ENCODE assay signal across 10 cellular contexts in the genomic region with DNA sequence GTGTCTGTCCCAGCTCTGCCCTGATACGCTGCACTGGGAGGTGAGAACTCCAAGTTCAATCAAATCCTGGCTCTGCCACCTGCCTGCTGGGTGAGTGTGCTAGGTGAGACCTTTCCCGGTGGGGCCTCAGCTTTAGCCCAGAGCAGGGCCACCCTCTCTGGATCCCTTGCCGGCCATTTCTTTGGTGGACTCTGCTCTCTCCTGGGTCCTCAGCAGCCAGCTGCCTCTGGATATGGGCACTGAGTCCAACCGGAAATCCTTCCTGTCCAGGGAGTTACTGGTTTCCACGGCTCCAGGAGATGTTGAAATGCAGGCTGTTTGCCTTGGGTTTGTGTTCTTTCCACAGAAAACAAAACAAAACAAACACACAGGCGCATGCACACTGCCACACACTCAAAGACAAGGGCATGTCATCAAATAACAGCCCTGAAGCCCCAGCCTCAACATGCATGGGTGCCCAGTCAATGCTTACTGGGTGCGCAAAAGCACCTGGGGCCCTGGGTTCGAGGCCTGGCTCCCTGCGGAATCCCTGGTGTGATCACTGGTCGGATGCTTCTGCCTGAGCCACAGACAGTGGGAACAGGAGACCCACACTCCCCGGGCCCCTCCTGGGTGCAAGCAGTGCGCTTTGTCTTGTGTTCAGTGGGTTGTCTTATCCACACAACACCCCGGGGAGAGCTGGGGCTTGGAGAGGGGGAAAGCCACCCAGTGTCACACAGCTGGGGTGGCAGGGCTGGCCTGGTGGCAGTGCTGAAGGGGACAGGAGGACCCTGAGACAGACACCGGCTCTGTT. TPM values are rescaled to one million over a fixed set of nuclear protein-coding genes. Genes with fewer than 3 reads are reported as not detected.
DNase-seq lines count a peak whose midpoint lies in the region; ATAC-seq and TF ChIP-seq lines count a peak whose summit lies in the region.
"Had no signal": no experiment of that assay in that cellular context is flagged by ENCODE, and none has a peak within 500 bp of the region (broad histone marks: within the 10 kb centered on the region; RNA-seq: fewer than 3 reads in every experiment).

No MANE protein-coding gene starts in this region.

- no peak for TF ChIP-seq CTCF in natural killer cell (IDR thresholded peaks at IDR 0.05)
- no peak for TF ChIP-seq CTCF in endodermal cell (conservative IDR thresholded peaks at IDR 0.05)

- no peaks in the 10 kb centered on the region for H3K9me3 ChIP-seq in endodermal cell (ENCODE audit: control insufficient read depth, low read length)
- H3K9me3 ChIP-seq in mucosa of stomach (ENCODE audit: control insufficient read depth, low read length): no peaks in the 10 kb centered on the region
- no peaks in the 10 kb centered on the region for H3K9me3 ChIP-seq in aorta (ENCODE audit: control insufficient read depth, low read length)

- H3K27me3 ChIP-seq in endodermal cell (ENCODE audit: control insufficient read depth, insufficient read depth, low read length, poor library complexity, severe bottlenecking) (no peaks in the 10 kb centered on the region), mucosa of stomach (ENCODE audit: control insufficient read depth, insufficient read depth, low read length) (no peaks in the 10 kb centered on the region), aorta (ENCODE audit: control insufficient read depth in 1 of 2, insufficient read depth in 2 of 2, low read length in 1 of 2) (no peaks in the 10 kb centered on the region)

- WGBS in endodermal cell (ENCODE audit: insufficient coverage in 1 of 2, insufficient read length in 1 of 2), 2 experiments: 83 to 85% methylated on average over 10 to 14 of the region's 14 CpGs
- 56 to 59% methylated on average over 14 of the region's 14 CpGs for WGBS in aorta, 2 donors

- H3K9ac ChIP-seq in endodermal cell (ENCODE audit: extremely low read depth, low read length, poor library complexity, severe bottlenecking) (no peak overlapping the region), mucosa of stomach (ENCODE audit: low read length) (peak overlapping the region; percentile 24)

- H3K27ac Mint-ChIP-seq in natural killer cell: no peak overlapping the region
- no peak overlapping the region for H3K27ac Mint-ChIP-seq in natural killer cell treated with Interleukin-12 subunit alpha and Interleukin-12 subunit beta and Interleukin-15 and Interleukin-18, amount 100 ng/mL, for 72 hours
- H3K27ac Mint-ChIP-seq in endodermal cell: no peak overlapping the region
- H3K27ac Mint-ChIP-seq: activated T-helper 17 cell treated with anti-CD3 and anti-CD28 coated beads, Interleukin-2, amount 50 U/mL, for 72 hours had no signal

- H3K4me1 Mint-ChIP-seq in natural killer cell (no peaks in the 10 kb centered on the region), endodermal cell (peaks cover 2% of the 10 kb centered on the region)
- H3K4me1 Mint-ChIP-seq in natural killer cell treated with Interleukin-12 subunit alpha and Interleukin-12 subunit beta and Interleukin-15 and Interleukin-18, amount 100 ng/mL, for 72 hours (ENCODE audit: low read depth in 2 of 2): no peaks in the 10 kb centered on the region
- H3K4me1 Mint-ChIP-seq: activated T-helper 17 cell treated with anti-CD3 and anti-CD28 coated beads, Interleukin-2, amount 50 U/mL, for 72 hours had no signal

- H3K4me3 ChIP-seq in endodermal cell (ENCODE audit: low read length) (no peak overlapping the region), mucosa of stomach (ENCODE audit: low read length) (no peak overlapping the region), aorta (ENCODE audit: low read length in 2 of 2) (no peak overlapping the region)

- no peaks in the 10 kb centered on the region for H3K36me3 Mint-ChIP-seq in natural killer cell
- H3K36me3 Mint-ChIP-seq in natural killer cell treated with Interleukin-12 subunit alpha and Interleukin-12 subunit beta and Interleukin-15 and Interleukin-18, amount 100 ng/mL, for 72 hours: no peaks in the 10 kb centered on the region
- H3K36me3 Mint-ChIP-seq in endodermal cell (ENCODE audit: low read depth): no peaks in the 10 kb centered on the region

- H3K27ac ChIP-seq in endodermal cell (ENCODE audit: low read depth, low read length) (no peak overlapping the region), aorta (ENCODE audit: low read depth in 1 of 2, low read length in 2 of 2) (peak overlapping the region in 1 of 2 donors; percentile 25)
- H3K27ac ChIP-seq: RWPE1 had no signal

- H3K4me3 Mint-ChIP-seq in natural killer cell (no peak overlapping the region), endodermal cell (no peak overlapping the region)
- no peak overlapping the region for H3K4me3 Mint-ChIP-seq in natural killer cell treated with Interleukin-12 subunit alpha and Interleukin-12 subunit beta and Interleukin-15 and Interleukin-18, amount 100 ng/mL, for 72 hours
- H3K4me3 Mint-ChIP-seq: activated T-helper 17 cell treated with anti-CD3 and anti-CD28 coated beads, Interleukin-2, amount 50 U/mL, for 72 hours had no signal

- H3K36me3 ChIP-seq in endodermal cell (ENCODE audit: control insufficient read depth, insufficient read depth, low read length) (no peaks in the 10 kb centered on the region), mucosa of stomach (ENCODE audit: control insufficient read depth, insufficient read depth, low read length) (no peaks in the 10 kb centered on the region), aorta (ENCODE audit: control insufficient read depth in 1 of 2, insufficient read depth in 2 of 2, low read length in 1 of 2) (no peaks in the 10 kb centered on the region)

- intact Hi-C loops in natural killer cell (cut with micrococcal nuclease) (no loop called here), aorta (cut with DNase I) (no loop called here)

- H3K9me3 Mint-ChIP-seq in natural killer cell: no peaks in the 10 kb centered on the region
- no peaks in the 10 kb centered on the region for H3K9me3 Mint-ChIP-seq in natural killer cell treated with Interleukin-12 subunit alpha and Interleukin-12 subunit beta and Interleukin-15 and Interleukin-18, amount 100 ng/mL, for 72 hours
- no peaks in the 10 kb centered on the region for H3K9me3 Mint-ChIP-seq in endodermal cell
- H3K9me3 Mint-ChIP-seq: activated T-helper 17 cell treated with anti-CD3 and anti-CD28 coated beads, Interleukin-2, amount 50 U/mL, for 72 hours had no signal

- peaks cover 3% of the 10 kb centered on the region for H3K4me1 ChIP-seq in endodermal cell (ENCODE audit: control insufficient read depth, insufficient read depth, low read length)
- H3K4me1 ChIP-seq in mucosa of stomach (ENCODE audit: control insufficient read depth, insufficient read depth, low read length): peaks cover 28% of the 10 kb centered on the region
- no peaks in the 10 kb centered on the region for H3K4me1 ChIP-seq in aorta (ENCODE audit: control insufficient read depth in 1 of 2, insufficient read depth in 2 of 2, low read length in 2 of 2)

- DNase-seq in natural killer cell: peak; percentile 10
- DNase-seq in natural killer cell treated with Interleukin-12 subunit alpha and Interleukin-12 subunit beta and Interleukin-15 and Interleukin-18, amount 100 ng/mL, for 72 hours (ENCODE audit: low spot score): no peak
- peak; percentile 45 for DNase-seq in endodermal cell
- DNase-seq in aorta: peak in 1 of 2 donors; percentile 77
- DNase-seq in dermis blood vessel endothelial cell: no peak

- H3K27me3 Mint-ChIP-seq in natural killer cell (ENCODE audit: low read depth in 2 of 2) (no peaks in the 10 kb centered on the region), endodermal cell (ENCODE audit: insufficient read depth) (no peaks in the 10 kb centered on the region)
- no peaks in the 10 kb centered on the region for H3K27me3 Mint-ChIP-seq in natural killer cell treated with Interleukin-12 subunit alpha and Interleukin-12 subunit beta and Interleukin-15 and Interleukin-18, amount 100 ng/mL, for 72 hours
- H3K27me3 Mint-ChIP-seq: activated T-helper 17 cell treated with anti-CD3 and anti-CD28 coated beads, Interleukin-2, amount 50 U/mL, for 72 hours had no signal

- ATAC-seq in natural killer cell: no peak
- no peak for ATAC-seq in natural killer cell treated with Interleukin-12 subunit alpha and Interleukin-12 subunit beta and Interleukin-15 and Interleukin-18, amount 100 ng/mL, for 72 hours
- peak; percentile 75 for ATAC-seq in aorta (ENCODE audit: low FRiP score)
- ATAC-seq in HG03196 (IDR thresholded peaks at IDR 0.05; ENCODE audit: unreplicated experiment): no peak
- no peak for ATAC-seq in HG03457 (IDR thresholded peaks at IDR 0.05; ENCODE audit: unreplicated experiment)
- ATAC-seq: activated T-helper 17 cell treated with anti-CD3 and anti-CD28 coated beads, Interleukin-2, amount 50 U/mL, for 72 hours had no signal

RNA-seq across cellular contexts. Expression of gene PPIF, which starts 33.1 kb away (rescaled TPM):
- total RNA-seq in natural killer cell (10 to 100 TPM; 59.5 to 99.1 (median 66.3) TPM), endodermal cell (10 to 100 TPM; 50.4 to 51.0 TPM), aorta (10 to 100 TPM; 16.8 to 21.2 TPM), dermis blood vessel endothelial cell (14.5 and 23.8 TPM in 2 replicates)
- 100 to 1,000 TPM; 266 to 391 TPM for total RNA-seq in natural killer cell treated with Interleukin-12 subunit alpha and Interleukin-12 subunit beta and Interleukin-15 and Interleukin-18, amount 100 ng/mL, for 72 hours
- 54.6 TPM for polyA plus RNA-seq in endodermal cell (2013, experiment 1 of 2)
- polyA plus RNA-seq in endodermal cell (2013, experiment 2 of 2): 46.4 TPM
- polyA plus RNA-seq in aorta: 10 to 100 TPM in 1 of 2 donors, 1 to 10 TPM in 1; 9.0 to 11.1 TPM

Comparison
In these comparisons a context has a peak if more than half of its experiments do, and no peak if none do; other contexts are left out.
1. DNase-seq: peak in natural killer cell (single experiment) and endodermal cell (single experiment); none in natural killer cell treated with Interleukin-12 subunit alpha and Interleukin-12 subunit beta and Interleukin-15 and Interleukin-18, amount 100 ng/mL, for 72 hours (single experiment) and dermis blood vessel endothelial cell (single experiment).